18 cellular contexts compared by ENCODE assay signal in the genomic region with DNA sequence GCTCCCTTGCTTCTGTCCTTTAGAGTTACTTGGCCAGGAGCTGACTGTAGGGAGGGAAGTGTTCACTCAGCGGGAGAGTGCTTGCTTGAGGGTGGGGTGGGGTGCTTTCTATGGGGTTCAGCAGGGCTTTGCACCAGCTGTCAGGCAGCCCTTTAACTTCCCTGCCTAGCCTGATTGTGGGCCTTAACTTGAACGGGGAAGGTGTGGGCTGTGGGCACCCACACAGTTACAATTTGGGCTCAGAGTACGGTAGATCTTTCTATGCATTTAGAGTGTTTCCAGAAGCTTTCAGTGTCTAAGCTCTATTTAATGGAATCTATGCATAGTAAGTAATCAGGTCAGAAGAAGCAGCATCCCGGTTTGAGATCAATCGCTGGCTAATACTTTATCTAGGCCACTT. TPM values are rescaled to one million over a fixed set of nuclear protein-coding genes. Genes with fewer than 3 reads are reported as not detected.
DNase-seq lines count a peak whose midpoint lies in the region; ATAC-seq, FAIRE-seq and TF ChIP-seq lines count a peak whose summit lies in the region.
"Had no signal": no experiment of that assay in that cellular context is flagged by ENCODE, and none has a peak within 500 bp of the region (broad histone marks: within the 10 kb centered on the region; RNA-seq: fewer than 3 reads in every experiment).

No MANE protein-coding gene starts in this region.

- H3K56ac ChIP-seq in H1 (replicated peaks; ENCODE audit: insufficient read length, low read depth, low read length) = no peak overlapping the region

- no peak overlapping the region for H2BK12ac ChIP-seq in H1 (ENCODE audit: low read depth, low read length)

- DNase-seq in H1 (ENCODE audit: low read depth in 1 of 2, low spot score in 2 of 2) = no peak
- DNase-seq in neural progenitor cell (ENCODE audit: low spot score) = no peak
- no peak for DNase-seq in stomach
- DNase-seq in NCI-H748 treated with DMSO at 0.1 percent for 48 hours (lab: John Stamatoyannopoulos, UW) = no peak
- no peak for DNase-seq in left ventricle myocardium superior
- DNase-seq in NCI-H1048 (lab: John Stamatoyannopoulos, UW) = no peak
- DNase-seq: BE2C; CD4-positive, alpha-beta memory T cell; DMS153; DMS79; GDM1 had no signal

- POLR2A ChIA-PET in HEK293 (lab: Yijun Ruan, JAX) (no interaction called here), H1 (lab: Charles Lee; ENCODE audit: partially characterized antibody) (interaction anchor here (0.6 kb wide), 1 partner anchor 297 kb away, joined by 3 read pairs; no protein-coding TSS in a partner anchor)

- H4K5ac ChIP-seq in H1 (ENCODE audit: insufficient read length, low read depth, low read length) = no peak overlapping the region

- H3K27ac ChIP-seq in HEK293 (ENCODE audit: extremely low read depth, low read depth, low read length) = no peak overlapping the region
- no peak overlapping the region for H3K27ac ChIP-seq in H1 (ENCODE audit: low read depth, low read length)
- no peak overlapping the region for H3K27ac ChIP-seq in neural progenitor cell
- H3K27ac ChIP-seq in stomach = no peak overlapping the region
- H3K27ac ChIP-seq: HL-60 had no signal

- TF ChIP-seq EP300 in H1 (IDR thresholded peaks at IDR 0.05; ENCODE audit: borderline replicate concordance in 1 of 2, low read depth in 2 of 2, low read length in 2 of 2) = no peak
- TF ChIP-seq EP300 in stomach (IDR thresholded peaks at IDR 0.05) = no peak

- no peak for TF ChIP-seq RAD21 in H1 (IDR thresholded peaks at IDR 0.05 in 1 of 2, conservative IDR thresholded peaks at IDR 0.05 in 1 of 2; ENCODE audit: low read depth in 2 of 2, low read length in 2 of 2)

- H3K4me2 ChIP-seq in H1 (ENCODE audit: insufficient read depth in 1 of 2, low read depth in 2 of 2, low read length in 2 of 2) (no peak overlapping the region), neural progenitor cell (peak overlapping the region; percentile 20)

- intact Hi-C loops in stomach (cut with DNase I; ENCODE audit: low total_unique reads) = no loop called here
- intact Hi-C loops in left ventricle myocardium superior (cut with micrococcal nuclease) = no loop called here

- no peak overlapping the region for H3K18ac ChIP-seq in H1 (ENCODE audit: extremely low read depth, low read length)

- H2BK120ac ChIP-seq in H1 (replicated peaks; ENCODE audit: low read depth, low read length) = no peak overlapping the region

- ATAC-seq in left ventricle myocardium superior = no peak

- H4K8ac ChIP-seq in H1 (ENCODE audit: extremely low read depth, insufficient read depth, low read length) = peak overlapping the region; percentile 45; the same call in 1 of the 2 replicates

- H3K27ac Mint-ChIP-seq in neural progenitor cell = no peak overlapping the region
- H3K27ac Mint-ChIP-seq: CD4-positive, alpha-beta memory T cell had no signal

- H2BK15ac ChIP-seq in H1 (ENCODE audit: low read length) = no peak overlapping the region

- H3K14ac ChIP-seq in H1 (ENCODE audit: insufficient read length) = no peak overlapping the region

- no peak overlapping the region for H4K91ac ChIP-seq in H1 (replicated peaks; ENCODE audit: insufficient read length, low read length)

- H3K79me2 ChIP-seq in H1 (ENCODE audit: control insufficient read depth in 1 of 2, insufficient read depth in 2 of 2, low read length in 2 of 2) (no peaks in the 10 kb centered on the region), neural progenitor cell (ENCODE audit: low read depth) (no peaks in the 10 kb centered on the region)

- 79% methylated on average over 5 of the region's 5 CpGs; no CpG with 5 or more reads in 1 of the 2 experiments for WGBS in H1 (ENCODE audit: extremely low coverage in 1 of 2, insufficient coverage in 1 of 2, insufficient read length in 1 of 2, insufficient replicate concordance in 2 of 2, low coverage in 1 of 2, low lambda C conversion rate in 2 of 2, missing lambda C conversion rate in 1 of 2), 2 experiments
- 76 to 83% (median 81%) methylated on average over 5 of the region's 5 CpGs for WGBS in stomach, 5 donors

- no peak overlapping the region for H3K9ac ChIP-seq in H1 (replicated peaks in 1 of 4; ENCODE audit: extremely low read depth in 1 of 4, low read depth in 3 of 4, low read length in 3 of 4)
- H3K9ac ChIP-seq in neural progenitor cell = no peak overlapping the region

- H3K4me3 ChIP-seq in HEK293 (ENCODE audit: low read depth, low read length) = no peak overlapping the region
- no peak overlapping the region for H3K4me3 ChIP-seq in H1 (ENCODE audit: extremely low read depth in 1 of 4, insufficient read depth in 2 of 4, low read depth in 3 of 4, low read length in 4 of 4)
- H3K4me3 ChIP-seq in neural progenitor cell = no peak overlapping the region
- H3K4me3 ChIP-seq in stomach = no peak overlapping the region

- H3F3A ChIP-seq in neural progenitor cell (ENCODE audit: low read depth) = peaks cover 26% of the 10 kb centered on the region

- TF ChIP-seq POLR2A in H1 (IDR thresholded peaks at IDR 0.05; ENCODE audit: control extremely low read depth in 1 of 2, low read depth in 2 of 2, low read length in 2 of 2) (no peak), stomach (IDR thresholded peaks at IDR 0.05) (no peak)

- no peak overlapping the region for H3K4me3 Mint-ChIP-seq in neural progenitor cell
- H3K4me3 Mint-ChIP-seq: CD14-positive monocyte; CD4-positive, alpha-beta memory T cell; HFFc6 had no signal

- H3K23me2 ChIP-seq in H1 (ENCODE audit: low read depth, low read length) = no peaks in the 10 kb centered on the region; the same call in 1 of the 2 replicates

- peaks cover 37% of the 10 kb centered on the region for H3K4me1 ChIP-seq in HEK293 (ENCODE audit: control insufficient read depth, insufficient read depth, low read length)
- H3K4me1 ChIP-seq in H1 (replicated peaks in 1 of 4; ENCODE audit: control insufficient read depth in 3 of 4, insufficient read depth in 4 of 4, low read length in 3 of 4) = peaks cover 0 to 10% (median 4%) of the 10 kb centered on the region in 4 experiments; a peak in 4 of 7 replicates
- peaks cover 83% of the 10 kb centered on the region for H3K4me1 ChIP-seq in neural progenitor cell
- H3K4me1 ChIP-seq in stomach = no peaks in the 10 kb centered on the region

- no peaks in the 10 kb centered on the region for H3K27me3 ChIP-seq in H1 (replicated peaks in 1 of 4; ENCODE audit: control insufficient read depth in 3 of 4, extremely low read depth in 1 of 4, insufficient read depth in 3 of 4, low read length in 3 of 4)
- no peaks in the 10 kb centered on the region for H3K27me3 ChIP-seq in neural progenitor cell
- H3K27me3 ChIP-seq in stomach = no peaks in the 10 kb centered on the region
- H3K27me3 ChIP-seq: BE2C had no signal

- H3K36me3 Mint-ChIP-seq in neural progenitor cell = no peaks in the 10 kb centered on the region

- no peak overlapping the region for H2BK20ac ChIP-seq in H1 (ENCODE audit: low read length)

- H3K4ac ChIP-seq in H1 (replicated peaks; ENCODE audit: insufficient read length, low read depth, low read length) = no peak overlapping the region

- H3K36me3 ChIP-seq in HEK293 (ENCODE audit: control insufficient read depth in 2 of 2, insufficient read depth in 1 of 2, low read length in 2 of 2) (no peaks in the 10 kb centered on the region), H1 (ENCODE audit: control insufficient read depth in 2 of 4, insufficient read depth in 4 of 4, low read length in 3 of 4) (no peaks in the 10 kb centered on the region), neural progenitor cell (no peaks in the 10 kb centered on the region), stomach (peaks cover 0 to 11% (median 9%) of the 10 kb centered on the region in 4 donors)
- H3K36me3 ChIP-seq: BE2C had no signal

- H3K9me3 ChIP-seq in HEK293 (ENCODE audit: control insufficient read depth, insufficient read depth, low read depth, low read length) = no peaks in the 10 kb centered on the region
- no peaks in the 10 kb centered on the region for H3K9me3 ChIP-seq in H1 (ENCODE audit: insufficient read depth in 2 of 2, low read depth in 1 of 2, low read length in 1 of 2)
- no peaks in the 10 kb centered on the region for H3K9me3 ChIP-seq in neural progenitor cell (ENCODE audit: low read depth)
- no peaks in the 10 kb centered on the region for H3K9me3 ChIP-seq in stomach
- H3K9me3 ChIP-seq: BE2C had no signal

- peaks cover 4% of the 10 kb centered on the region for H3K27me3 Mint-ChIP-seq in neural progenitor cell (ENCODE audit: insufficient read depth, low read depth)
- H3K27me3 Mint-ChIP-seq: CD4-positive, alpha-beta memory T cell had no signal

- TF ChIP-seq CTCF in HEK293 (tag by site-specific recombination; IDR thresholded peaks at IDR 0.05) (no peak), H1 (IDR thresholded peaks at IDR 0.05; ENCODE audit: control extremely low read depth in 1 of 3, insufficient read depth in 1 of 3, low read depth in 1 of 3, low read length in 3 of 3) (no peak), neural progenitor cell (IDR thresholded peaks at IDR 0.05) (no peak), stomach (IDR thresholded peaks at IDR 0.05) (no peak)

- FAIRE-seq in H1 (lab: Jason Lieb, UNC) = no peak
- FAIRE-seq: A204.1 had no signal

- CTCF ChIA-PET in HEK293 (lab: Yijun Ruan, JAX) = no interaction called here
- CTCF ChIA-PET in H1 (lab: Charles Lee; ENCODE audit: partially characterized antibody) = interaction anchor here (0.6 kb wide), 1 partner anchor 107 kb away, joined by 3 read pairs; no protein-coding TSS in a partner anchor

- no peak overlapping the region for H2BK5ac ChIP-seq in H1 (ENCODE audit: low read depth, low read length)

- peaks cover 65% of the 10 kb centered on the region for H3K4me1 Mint-ChIP-seq in neural progenitor cell

- H4K20me1 ChIP-seq in H1 (replicated peaks in 1 of 2; ENCODE audit: control insufficient read depth in 1 of 2, insufficient read depth in 2 of 2, low read length in 2 of 2) (no peaks in the 10 kb centered on the region), neural progenitor cell (ENCODE audit: low read depth) (no peaks in the 10 kb centered on the region)

- H3K23ac ChIP-seq in H1 (ENCODE audit: insufficient read length) = no peak overlapping the region

- no peak overlapping the region for H2AK5ac ChIP-seq in H1 (ENCODE audit: low read depth, low read length)

- H2AFZ ChIP-seq in H1 (ENCODE audit: low read length) (no peak overlapping the region), neural progenitor cell (replicated peaks) (no peak overlapping the region)

- no peaks in the 10 kb centered on the region for H3K9me3 Mint-ChIP-seq in neural progenitor cell
- H3K9me3 Mint-ChIP-seq: CD14-positive monocyte; CD4-positive, alpha-beta memory T cell; HFFc6 had no signal

- no peaks in the 10 kb centered on the region for H3K79me1 ChIP-seq in H1 (ENCODE audit: low read depth, low read length)

RNA-seq across cellular contexts. Expression of a gene that starts 48.2 kb away (rescaled TPM):
- 0.11 TPM in 2 replicates for total RNA-seq in H1 (2021; fragmentation: NEBNext Ultra II Directional; extraction: Animal tissue kit (Norgen Biotek cat#: 25700))
- polyA plus RNA-seq in H1 (2011; rRNA removed) (0.03 and 0.08 TPM in 2 replicates), stomach (under 1 TPM in 2 of 3 donors, not detected in 1; 0.20 to 0.46 TPM)
- 0.05 TPM for polyA plus RNA-seq in H1 (2011; cell fraction: cytosol; rRNA removed)
- polyA plus RNA-seq in H1 (2011; cell fraction: nucleus; rRNA removed) = 0.13 TPM
- 0.06 to 0.12 TPM (median 0.07 TPM) in 3 of 4 replicates, not detected in the other for polyA plus RNA-seq in H1 (2012, experiment 1 of 2)
- polyA plus RNA-seq in H1 (2012, experiment 2 of 2) = not detected
- 0.04 TPM for polyA plus RNA-seq in H1 (2013, experiment 1 of 2)
- polyA plus RNA-seq in H1 (2013, experiment 2 of 2) = 0.04 TPM
- polyA minus RNA-seq in H1 (2011; rRNA and poly(A)+ RNA removed) = not detected in 2 replicates
- polyA minus RNA-seq in H1 (2011; cell fraction: cytosol; rRNA and poly(A)+ RNA removed) = not detected
- 0.40 TPM for polyA minus RNA-seq in H1 (2011; cell fraction: nucleus; rRNA and poly(A)+ RNA removed)
- total RNA-seq in neural progenitor cell (ENCODE audit: low replicate concordance) (0.09 and 0.51 TPM in 2 replicates), stomach (1 to 10 TPM in 2 of 5 donors, under 1 TPM in 2, not detected in 1; 0.14 to 5.8 (median 2.9) TPM), left ventricle myocardium superior (0.07 TPM)
- total RNA-seq: Daoy, HT1080 had no signal
- polyA plus RNA-seq: CD14-positive monocyte had no signal
